19 cellular contexts compared by ENCODE assay signal in the genomic region with DNA sequence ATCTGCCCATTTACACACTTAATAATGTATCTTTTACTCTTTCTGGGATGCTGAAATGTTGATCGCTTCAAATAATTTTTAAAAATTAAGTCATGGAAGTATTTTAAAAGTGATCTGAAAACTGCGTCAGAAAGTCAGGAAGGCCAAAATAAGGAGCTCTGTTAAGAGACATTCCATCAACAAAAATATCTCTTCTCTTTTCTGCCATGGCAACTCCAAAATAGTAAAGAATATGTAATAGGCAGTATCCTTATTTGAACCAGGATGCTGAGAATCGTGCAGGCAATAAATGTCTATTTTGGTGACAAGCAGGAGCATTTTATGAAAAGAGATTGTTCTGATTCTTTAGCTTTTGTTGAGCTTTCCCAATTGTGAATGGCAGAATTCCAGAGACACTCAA.
DNase-seq lines count a peak whose midpoint lies in the region; ATAC-seq, FAIRE-seq and TF ChIP-seq lines count a peak whose summit lies in the region.
"Had no signal": no experiment of that assay in that cellular context is flagged by ENCODE, and none has a peak within 500 bp of the region (broad histone marks: within the 10 kb centered on the region; RNA-seq: fewer than 3 reads in every experiment).

No MANE protein-coding gene starts in this region.

- H3K36me3 ChIP-seq in SK-N-MC (ENCODE audit: insufficient read depth, low read length) (no peaks in the 10 kb centered on the region), tibial artery (no peaks in the 10 kb centered on the region)
- H3K36me3 ChIP-seq: BLaER1 treated with 17β-estradiol and CSF1 and Interleukin-3, amounts not matched to agents 10 nM and 100 nM had no signal

- TF ChIP-seq CTCF in chondrocyte (IDR thresholded peaks at IDR 0.05), result no peak
- no peak for TF ChIP-seq CTCF in neural crest cell (conservative IDR thresholded peaks at IDR 0.05)
- TF ChIP-seq CTCF in tibial artery (IDR thresholded peaks at IDR 0.05), result no peak

- no peak for TF ChIP-seq POLR2A in GM12891 (IDR thresholded peaks at IDR 0.05; ENCODE audit: low read depth, low read length)

- H3K4me3 Mint-ChIP-seq in chondrocyte (ENCODE audit: unreplicated experiment) (no peak overlapping the region), neural crest cell (no peak overlapping the region)
- H3K4me3 Mint-ChIP-seq: CD8-positive, alpha-beta T cell had no signal

- H3K4me1 Mint-ChIP-seq in chondrocyte (ENCODE audit: low read depth) (peaks cover 30% of the 10 kb centered on the region), neural crest cell (peaks cover 32% of the 10 kb centered on the region)

- H3K36me3 Mint-ChIP-seq in chondrocyte (ENCODE audit: low read depth) (no peaks in the 10 kb centered on the region), neural crest cell (ENCODE audit: low read depth) (no peaks in the 10 kb centered on the region)
- H3K36me3 Mint-ChIP-seq: CD8-positive, alpha-beta T cell had no signal

- no peak for FAIRE-seq in GM12891 (lab: Jason Lieb, UNC)
- FAIRE-seq: GM12878, GM18507 had no signal

- peaks cover 0 to 38% (median 16%) of the 10 kb centered on the region in 4 donors for H3K4me1 ChIP-seq in tibial artery
- H3K4me1 ChIP-seq: BLaER1 treated with 17β-estradiol and CSF1 and Interleukin-3, amounts not matched to agents 10 nM and 100 nM had no signal

- ATAC-seq in GM18498 (IDR thresholded peaks at IDR 0.05; ENCODE audit: unreplicated experiment), result no peak
- ATAC-seq: CD8-positive, alpha-beta T cell; GM12878 had no signal

- H3K27me3 Mint-ChIP-seq in chondrocyte (ENCODE audit: low read depth), result no peaks in the 10 kb centered on the region
- H3K27me3 Mint-ChIP-seq in neural crest cell (ENCODE audit: low read depth), result no peaks in the 10 kb centered on the region

- H3K27me3 ChIP-seq in tibial artery, result no peaks in the 10 kb centered on the region
- H3K27me3 ChIP-seq: BLaER1 treated with 17β-estradiol and CSF1 and Interleukin-3, amounts not matched to agents 10 nM and 100 nM had no signal

- no peak for DNase-seq in SK-N-MC (ENCODE audit: low read depth, low spot score)
- no peak for DNase-seq in chondrocyte (ENCODE audit: low spot score)
- DNase-seq in neural crest cell (ENCODE audit: low read depth, low spot score), result no peak
- DNase-seq in tibial artery, result no peak
- no peak for DNase-seq in activated CD4-positive, CD25-positive, alpha-beta regulatory T cell (lab: John Stamatoyannopoulos, UW)
- no peak for DNase-seq in GM12891 (ENCODE audit: insufficient read length, low spot score)
- DNase-seq: CD8-positive, alpha-beta T cell; DMS53; EL; KG1; NCI-H1436; NCI-H2029 treated with DMSO at 0.1 percent for 48 hours; NCI-H2171; NCI-H526; PC-9 had no signal

- no peak overlapping the region for H3K9ac ChIP-seq in SK-N-MC (ENCODE audit: insufficient read length)
- H3K9ac ChIP-seq: BLaER1 treated with 17β-estradiol and CSF1 and Interleukin-3, amounts not matched to agents 10 nM and 100 nM had no signal

- no peaks in the 10 kb centered on the region for H3K9me3 Mint-ChIP-seq in chondrocyte (ENCODE audit: low read depth)
- H3K9me3 Mint-ChIP-seq in neural crest cell, result peaks cover 2% of the 10 kb centered on the region
- H3K9me3 Mint-ChIP-seq: CD8-positive, alpha-beta T cell had no signal

- peak overlapping the region; percentile 59 for H3K27ac Mint-ChIP-seq in chondrocyte (ENCODE audit: unreplicated experiment)
- peak overlapping the region; percentile 29 for H3K27ac Mint-ChIP-seq in neural crest cell (ENCODE audit: unreplicated experiment)
- H3K27ac Mint-ChIP-seq: CD8-positive, alpha-beta T cell had no signal

- H3K27ac ChIP-seq in SK-N-MC (peak overlapping the region; percentile 33; the same call in 1 of the 2 replicates), tibial artery (peak overlapping the region; percentile 68 to 74)
- H3K27ac ChIP-seq: BLaER1 treated with 17β-estradiol and CSF1 and Interleukin-3, amounts not matched to agents 10 nM and 100 nM; PC-9 had no signal

- no peaks in the 10 kb centered on the region; the same call in 1 of the 2 replicates for H3K9me3 ChIP-seq in SK-N-MC (ENCODE audit: low read depth, low read length)
- peaks cover 0 to 14% (median 0%) of the 10 kb centered on the region in 3 donors for H3K9me3 ChIP-seq in tibial artery

- no peak overlapping the region; the same call in 1 of the 2 replicates for H3K4me3 ChIP-seq in SK-N-MC
- H3K4me3 ChIP-seq in tibial artery, result peak overlapping the region in 1 of 2 donors; percentile 4
- H3K4me3 ChIP-seq: BLaER1 treated with 17β-estradiol and CSF1 and Interleukin-3, amounts not matched to agents 10 nM and 100 nM; GM12878; PC-9 had no signal

- intact Hi-C loops in tibial artery (cut with DNase I; ENCODE audit: low total_unique reads), result no loop called here

TF ChIP-seq in GM12891, 5 proteins besides CTCF, POLR2A, EP300 and RAD21:
- no peak for TF ChIP-seq SPI1 (IDR thresholded peaks at IDR 0.05; ENCODE audit: low read depth, low read length)
- no peak for TF ChIP-seq PAX5 (IDR thresholded peaks at IDR 0.05; ENCODE audit: insufficient read depth, low read length, severe bottlenecking)
- no peak for TF ChIP-seq POU2F2 (IDR thresholded peaks at IDR 0.05; ENCODE audit: low read depth, low read length)
- no peak for TF ChIP-seq POLR2AphosphoS5 (IDR thresholded peaks at IDR 0.05; ENCODE audit: low read depth, low read length)
- no peak for TF ChIP-seq TAF1 (IDR thresholded peaks at IDR 0.05; ENCODE audit: low read depth, low read length)
